ENCODE assay signal across 9 cellular contexts in genomic region chr17:37239690-37240344, GRCh38.
A peak's percentile ranks its signal among the peaks of the same experiment; 100 is the strongest.
DNase-seq lines count a peak whose midpoint lies in the region; ATAC-seq and TF ChIP-seq lines count a peak whose summit lies in the region.
"Had no signal": no experiment of that assay in that cellular context is flagged by ENCODE, and none has a peak within 500 bp of the region (broad histone marks: within the 10 kb centered on the region; RNA-seq: fewer than 3 reads in every experiment).

No MANE protein-coding gene starts in this region.

- H3K9ac ChIP-seq in neuronal stem cell (ENCODE audit: low read depth, low read length, poor library complexity): no peak overlapping the region

- H3K27me3 ChIP-seq in neuronal stem cell (ENCODE audit: control insufficient read depth in 3 of 3, insufficient read depth in 3 of 3, low read depth in 1 of 3, low read length in 3 of 3): no peaks in the 10 kb centered on the region

- no peak for ATAC-seq in HG02884 (IDR thresholded peaks at IDR 0.05; ENCODE audit: unreplicated experiment)
- ATAC-seq in activated CD4-positive, alpha-beta T cell treated with anti-CD3 and anti-CD28 coated beads for 36 hours: no peak

- intact Hi-C loops in activated CD4-positive, alpha-beta T cell treated with anti-CD3 and anti-CD28 coated beads for 36 hours (cut with DNase I, micrococcal nuclease): loop anchor here (1.0 to 2.0 kb wide), 2 partner anchors 611 kb away; no protein-coding TSS in a partner anchor

- CTCF ChIA-PET in activated CD4-positive, alpha-beta T cell treated with anti-CD3 and anti-CD28 coated beads for 36 hours (lab: Charles Lee): interaction anchor here (0.5 to 1.3 kb wide), 13 partner anchors 9 to 637 kb away, joined by 3 to 5 read pairs (median 3); no protein-coding TSS in a partner anchor

- no peak overlapping the region for H3K4ac ChIP-seq in neuronal stem cell (ENCODE audit: low read length)

- H3K23ac ChIP-seq in neuronal stem cell (ENCODE audit: low read depth, low read length, poor library complexity): no peak overlapping the region

- POLR2A ChIA-PET in activated CD4-positive, alpha-beta T cell treated with anti-CD3 and anti-CD28 coated beads for 36 hours (lab: Charles Lee): no interaction called here

- no peak overlapping the region for H3K4me3 Mint-ChIP-seq in endothelial cell (ENCODE audit: unreplicated experiment)
- H3K4me3 Mint-ChIP-seq in activated CD4-positive, alpha-beta T cell treated with anti-CD3 and anti-CD28 coated beads for 36 hours: no peak overlapping the region
- H3K4me3 Mint-ChIP-seq: activated B cell treated with CpG ODN at 0.5 μM for 24 hours had no signal

- no peaks in the 10 kb centered on the region for H3K27me3 Mint-ChIP-seq in endothelial cell (ENCODE audit: unreplicated experiment)
- H3K27me3 Mint-ChIP-seq in activated CD4-positive, alpha-beta T cell treated with anti-CD3 and anti-CD28 coated beads for 36 hours: no peaks in the 10 kb centered on the region
- H3K27me3 Mint-ChIP-seq: activated B cell treated with CpG ODN at 0.5 μM for 24 hours had no signal

- peaks cover 5% of the 10 kb centered on the region for H3K36me3 Mint-ChIP-seq in endothelial cell (ENCODE audit: low read depth, unreplicated experiment)
- H3K36me3 Mint-ChIP-seq in activated CD4-positive, alpha-beta T cell treated with anti-CD3 and anti-CD28 coated beads for 36 hours (ENCODE audit: low read depth): peaks cover 36% of the 10 kb centered on the region

- no peak overlapping the region for H2BK15ac ChIP-seq in neuronal stem cell (ENCODE audit: low read length)

- DNase-seq in NCI-H2107 treated with DMSO at 0.1 percent for 48 hours (lab: John Stamatoyannopoulos, UW; ENCODE audit: unreplicated experiment): peak; percentile 11
- DNase-seq in NCI-H2107 (lab: John Stamatoyannopoulos, UW): no peak
- peak; percentile 25 for DNase-seq in NCI-H748 (lab: John Stamatoyannopoulos, UW; ENCODE audit: unreplicated experiment)
- DNase-seq in endothelial cell (ENCODE audit: low spot score): no peak
- peak; percentile 8 for DNase-seq in neuronal stem cell (ENCODE audit: low spot score)
- no peak for DNase-seq in T-helper 9 cell
- no peak for DNase-seq in activated CD4-positive, alpha-beta T cell treated with anti-CD3 and anti-CD28 coated beads for 36 hours
- DNase-seq: activated B cell treated with CpG ODN at 0.5 μM for 24 hours had no signal

- no peaks in the 10 kb centered on the region for H3K9me3 Mint-ChIP-seq in endothelial cell (ENCODE audit: unreplicated experiment)
- H3K9me3 Mint-ChIP-seq in activated CD4-positive, alpha-beta T cell treated with anti-CD3 and anti-CD28 coated beads for 36 hours (ENCODE audit: low read depth): no peaks in the 10 kb centered on the region
- H3K9me3 Mint-ChIP-seq: activated B cell treated with CpG ODN at 0.5 μM for 24 hours had no signal

- H4K8ac ChIP-seq in neuronal stem cell (ENCODE audit: low read depth, low read length): no peak overlapping the region

- no peaks in the 10 kb centered on the region for H3K4me1 ChIP-seq in neuronal stem cell (ENCODE audit: control insufficient read depth in 2 of 2, insufficient read depth in 1 of 2, low read depth in 1 of 2, low read length in 2 of 2)

- H2AK5ac ChIP-seq in neuronal stem cell (ENCODE audit: low read depth, low read length): no peak overlapping the region

- no peak overlapping the region for H2AFZ ChIP-seq in neuronal stem cell (ENCODE audit: low read length)

- H2BK12ac ChIP-seq in neuronal stem cell (ENCODE audit: low read length): no peak overlapping the region

- H3K4me1 Mint-ChIP-seq in endothelial cell (ENCODE audit: unreplicated experiment): no peaks in the 10 kb centered on the region
- H3K4me1 Mint-ChIP-seq in activated CD4-positive, alpha-beta T cell treated with anti-CD3 and anti-CD28 coated beads for 36 hours: no peaks in the 10 kb centered on the region
- H3K4me1 Mint-ChIP-seq: activated B cell treated with CpG ODN at 0.5 μM for 24 hours had no signal

- no peak overlapping the region for H3K4me3 ChIP-seq in neuronal stem cell (ENCODE audit: low read length in 2 of 2)

- H3K14ac ChIP-seq in neuronal stem cell (ENCODE audit: low read length): no peak overlapping the region

- no peaks in the 10 kb centered on the region for H3K79me1 ChIP-seq in neuronal stem cell (ENCODE audit: low read depth, low read length)

- H2BK120ac ChIP-seq in neuronal stem cell (ENCODE audit: low read depth, low read length): no peak overlapping the region

- no peak overlapping the region for H3K18ac ChIP-seq in neuronal stem cell (ENCODE audit: low read length)

- no peak overlapping the region for H2BK5ac ChIP-seq in neuronal stem cell (ENCODE audit: low read length)

- no peak overlapping the region for H3K4me2 ChIP-seq in neuronal stem cell (ENCODE audit: insufficient read depth, low read length, poor library complexity, severe bottlenecking)

- no peak overlapping the region for H3K27ac ChIP-seq in neuronal stem cell (replicated peaks; ENCODE audit: low read length)

- no peak overlapping the region for H3K27ac Mint-ChIP-seq in endothelial cell (ENCODE audit: unreplicated experiment)
- no peak overlapping the region for H3K27ac Mint-ChIP-seq in activated CD4-positive, alpha-beta T cell treated with anti-CD3 and anti-CD28 coated beads for 36 hours
- H3K27ac Mint-ChIP-seq: activated B cell treated with CpG ODN at 0.5 μM for 24 hours had no signal

- no peaks in the 10 kb centered on the region for H3K9me3 ChIP-seq in neuronal stem cell (replicated peaks in 1 of 2; ENCODE audit: control insufficient read depth in 2 of 2, insufficient read depth in 1 of 2, low read depth in 1 of 2, low read length in 2 of 2)

- TF ChIP-seq CTCF in endothelial cell (IDR thresholded peaks at IDR 0.05; ENCODE audit: unreplicated experiment): peak; percentile 50

- H3K36me3 ChIP-seq in neuronal stem cell (replicated peaks in 1 of 2; ENCODE audit: control insufficient read depth in 2 of 2, insufficient read depth in 2 of 2, low read length in 2 of 2): peaks cover 32 to 100% of the 10 kb centered on the region in 2 donors

- no CpG with 5 or more reads among the region's 3 CpGs for WGBS in neuronal stem cell (ENCODE audit: extremely low coverage in 2 of 2, insufficient read length in 2 of 2, insufficient replicate concordance in 1 of 2), 2 donors

- no peak overlapping the region for H4K91ac ChIP-seq in neuronal stem cell (ENCODE audit: low read depth, low read length, poor library complexity)

Comparison
In these comparisons a context has a peak if more than half of its experiments do, and no peak if none do; other contexts are left out.
1. DNase-seq: peak in NCI-H2107 treated with DMSO at 0.1 percent for 48 hours (single experiment), NCI-H748 (single experiment) and neuronal stem cell (single experiment); none in NCI-H2107 (single experiment), endothelial cell (single experiment), T-helper 9 cell (single experiment) and activated CD4-positive, alpha-beta T cell treated with anti-CD3 and anti-CD28 coated beads for 36 hours (single experiment).